Comparison of ENCODE assay signal across 23 cellular contexts in genomic region chr1:45660336-45660735, GRCh38.
"Had no signal": no experiment of that assay in that cellular context is flagged by ENCODE, and none has a peak within 500 bp of the region (broad histone marks: within the 10 kb centered on the region; RNA-seq: fewer than 3 reads in every experiment).

No MANE protein-coding gene starts in this region.

- H3K9me3 Mint-ChIP-seq: effector memory CD8-positive, alpha-beta T cell; mesothelial cell of epicardium; naive B cell; natural killer cell treated with Interleukin-12 subunit alpha and Interleukin-12 subunit beta and Interleukin-15 and Interleukin-18, amount 100 ng/mL, for 72 hours; stimulated activated naive B cell treated with anti-CD40 and anti-IgM and Interleukin-4, amounts not matched to agents 10 μg/mL and 1 μg/mL and 100 μg/mL, for 72 hours; stimulated activated naive CD8-positive, alpha-beta T cell treated with anti-CD3 and anti-CD28 coated beads, Interleukin-15, Interleukin-2, amounts not matched to agents 100 ng/mL and 50 ng/mL, for 24 hours had no signal

- H3K9me3 ChIP-seq: left lung, mucosa of descending colon, prostate gland, thoracic aorta, tibial nerve, upper lobe of right lung, uterus had no signal

- H3K27me3 Mint-ChIP-seq: effector memory CD8-positive, alpha-beta T cell; naive B cell; natural killer cell treated with Interleukin-12 subunit alpha and Interleukin-12 subunit beta and Interleukin-15 and Interleukin-18, amount 100 ng/mL, for 72 hours; stimulated activated naive B cell treated with anti-CD40 and anti-IgM and Interleukin-4, amounts not matched to agents 10 μg/mL and 1 μg/mL and 100 μg/mL, for 72 hours; stimulated activated naive CD8-positive, alpha-beta T cell treated with anti-CD3 and anti-CD28 coated beads, Interleukin-15, Interleukin-2, amounts not matched to agents 100 ng/mL and 50 ng/mL, for 24 hours had no signal

- H3K27ac Mint-ChIP-seq: natural killer cell treated with Interleukin-12 subunit alpha and Interleukin-12 subunit beta and Interleukin-15 and Interleukin-18, amount 100 ng/mL, for 72 hours; neural progenitor cell; stimulated activated naive CD8-positive, alpha-beta T cell treated with anti-CD3 and anti-CD28 coated beads, Interleukin-15, Interleukin-2, amounts not matched to agents 100 ng/mL and 50 ng/mL, for 24 hours had no signal

- DNase-seq: cortex of kidney; effector memory CD8-positive, alpha-beta T cell; head of caudate nucleus; left cardiac atrium; left lung; mesenchymal stem cell; mucosa of descending colon; naive B cell; right cardiac atrium; small intestine; stimulated activated CD4-positive, alpha-beta T cell treated with anti-CD3 and anti-CD28 coated beads, Interleukin-15, amount 100 ng/mL, for 24 hours; stimulated activated CD4-positive, alpha-beta T cell treated with anti-CD3 and anti-CD28 coated beads, Interleukin-2, amount 100 ng/mL, for 48 hours; stimulated activated naive B cell treated with anti-CD40 and anti-IgM and Interleukin-4, amounts not matched to agents 10 μg/mL and 1 μg/mL and 100 μg/mL, for 72 hours; upper lobe of right lung; uterus had no signal

- H3K9ac ChIP-seq: neural progenitor cell had no signal

- H3K4me1 ChIP-seq: left lung, neural progenitor cell, prostate gland, tibial nerve, upper lobe of right lung, uterus had no signal

- H3K4me1 Mint-ChIP-seq: neural progenitor cell had no signal

- H3K27me3 ChIP-seq: hepatocyte, left lung, neural progenitor cell, tibial nerve, upper lobe of right lung, uterus had no signal

- H3K4me3 ChIP-seq: hepatocyte, left lung, mucosa of descending colon, neural progenitor cell, prostate gland, thoracic aorta, tibial nerve, upper lobe of right lung, uterus had no signal

- ATAC-seq: effector memory CD8-positive, alpha-beta T cell; left cardiac atrium; left lung; mucosa of descending colon; natural killer cell treated with Interleukin-12 subunit alpha and Interleukin-12 subunit beta and Interleukin-15 and Interleukin-18, amount 100 ng/mL, for 72 hours; right cardiac atrium; stimulated activated naive B cell treated with anti-CD40 and anti-IgM and Interleukin-4, amounts not matched to agents 10 μg/mL and 1 μg/mL and 100 μg/mL, for 72 hours; upper lobe of right lung had no signal

- H3K36me3 ChIP-seq: uterus had no signal

- H3K27ac ChIP-seq: hepatocyte, left lung, neural progenitor cell, prostate gland, thoracic aorta, tibial nerve, upper lobe of right lung, uterus had no signal

- H3K4me3 Mint-ChIP-seq: effector memory CD8-positive, alpha-beta T cell; mesothelial cell of epicardium; naive B cell; natural killer cell treated with Interleukin-12 subunit alpha and Interleukin-12 subunit beta and Interleukin-15 and Interleukin-18, amount 100 ng/mL, for 72 hours; neural progenitor cell; stimulated activated naive B cell treated with anti-CD40 and anti-IgM and Interleukin-4, amounts not matched to agents 10 μg/mL and 1 μg/mL and 100 μg/mL, for 72 hours; stimulated activated naive CD8-positive, alpha-beta T cell treated with anti-CD3 and anti-CD28 coated beads, Interleukin-15, Interleukin-2, amounts not matched to agents 100 ng/mL and 50 ng/mL, for 24 hours had no signal
